ENCODE assay signal across 9 cellular contexts in the genomic region with DNA sequence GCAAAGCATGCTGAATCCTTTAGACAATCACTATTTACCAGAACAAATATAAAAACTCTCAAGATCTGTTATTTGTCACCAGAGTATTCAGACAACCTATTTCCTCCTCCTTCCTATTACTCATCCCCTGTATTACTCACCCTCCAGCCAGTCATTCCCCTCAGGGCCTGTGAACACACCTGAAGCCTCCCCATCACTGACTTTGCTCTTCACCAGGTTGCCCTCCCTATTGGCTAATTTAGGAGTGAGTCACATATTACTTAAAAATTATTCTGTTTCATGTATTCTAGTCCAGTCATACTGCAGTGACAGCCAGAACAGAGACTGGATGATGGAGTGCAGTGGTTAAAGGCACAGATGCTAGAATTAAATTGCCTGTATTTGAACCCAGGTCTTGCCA. TPM values are rescaled to one million over a fixed set of nuclear protein-coding genes. Genes with fewer than 3 reads are reported as not detected.
A peak's percentile ranks its signal among the peaks of the same experiment; 100 is the strongest.
DNase-seq lines count a peak whose midpoint lies in the region; ATAC-seq, FAIRE-seq and TF ChIP-seq lines count a peak whose summit lies in the region.
"Had no signal": no experiment of that assay in that cellular context is flagged by ENCODE, and none has a peak within 500 bp of the region (broad histone marks: within the 10 kb centered on the region; RNA-seq: fewer than 3 reads in every experiment).

No MANE protein-coding gene starts in this region.

- no peak for FAIRE-seq in A549 (lab: Jason Lieb, UNC)

- no peak overlapping the region for H3K4me3 Mint-ChIP-seq in neural progenitor cell

- TF ChIP-seq CTCF in A549 (IDR thresholded peaks at IDR 0.05) (no peak), neural progenitor cell (IDR thresholded peaks at IDR 0.05) (no peak)

- H2AFZ ChIP-seq in neural progenitor cell (replicated peaks) = no peak overlapping the region

- H3K4me1 ChIP-seq in A549 = peaks cover 37% of the 10 kb centered on the region
- peaks cover 3% of the 10 kb centered on the region for H3K4me1 ChIP-seq in neural progenitor cell

- H3K27ac ChIP-seq in A549 (peak overlapping the region; percentile 77 to 78), neural progenitor cell (no peak overlapping the region)

- peaks cover 4% of the 10 kb centered on the region for H3F3A ChIP-seq in neural progenitor cell (ENCODE audit: low read depth)

- ATAC-seq in A549 (peak; percentile 64 to 80), left ventricle myocardium superior (no peak), GM21367 (IDR thresholded peaks at IDR 0.05; ENCODE audit: unreplicated experiment) (no peak), GM21619 (IDR thresholded peaks at IDR 0.05; ENCODE audit: unreplicated experiment) (no peak)

- H3K27me3 Mint-ChIP-seq in neural progenitor cell (ENCODE audit: insufficient read depth, low read depth) = peaks cover 4% of the 10 kb centered on the region

- peaks cover 12% of the 10 kb centered on the region for H3K79me2 ChIP-seq in neural progenitor cell (ENCODE audit: low read depth)

- TF ChIP-seq POLR2A in A549 (IDR thresholded peaks at IDR 0.05; ENCODE audit: low read length) = no peak

- no peaks in the 10 kb centered on the region for H3K9me3 ChIP-seq in A549
- H3K9me3 ChIP-seq in neural progenitor cell (ENCODE audit: low read depth) = peaks cover 6% of the 10 kb centered on the region

- no peak; a peak in 1 of 5 replicates for TF ChIP-seq RAD21 in A549 (conservative IDR thresholded peaks at IDR 0.05 in 1 of 2, IDR thresholded peaks at IDR 0.05 in 1 of 2)

- DNase-seq in A549 (ENCODE audit: low read depth in 1 of 2, low spot score in 1 of 2) = peak; percentile 61 to 89
- peak; percentile 26 for DNase-seq in NCI-H69 (lab: John Stamatoyannopoulos, UW)
- DNase-seq in activated T-helper 1 cell treated with Interleukin-2 at 50 U/mL for 16 hours (ENCODE audit: low read depth) = peak; percentile 28
- peak; percentile 99 for DNase-seq in kidney tubule cell (ENCODE audit: low spot score)
- DNase-seq in left ventricle myocardium superior = no peak
- DNase-seq in neural progenitor cell (ENCODE audit: low spot score) = no peak

- no peaks in the 10 kb centered on the region for H3K27me3 ChIP-seq in neural progenitor cell

- POLR2A ChIA-PET in A549 (lab: Yijun Ruan, JAX) = no interaction called here

- H3K36me3 Mint-ChIP-seq in neural progenitor cell = no peaks in the 10 kb centered on the region

- H3K4me3 ChIP-seq in A549 (no peak overlapping the region), neural progenitor cell (no peak overlapping the region)

- no peaks in the 10 kb centered on the region for H3K36me3 ChIP-seq in neural progenitor cell

- CTCF ChIA-PET in A549 (lab: Yijun Ruan, JAX) = interaction anchor here (1.8 kb wide), 1 partner anchor 395 kb away, joined by 4 read pairs; no protein-coding TSS in a partner anchor

- no peak overlapping the region for H3K9ac ChIP-seq in neural progenitor cell

- H3K4me2 ChIP-seq in A549 (peak overlapping the region; percentile 68), neural progenitor cell (no peak overlapping the region)

- peaks cover 3% of the 10 kb centered on the region for H4K20me1 ChIP-seq in neural progenitor cell (ENCODE audit: low read depth)

- H3K4me1 Mint-ChIP-seq in neural progenitor cell = peaks cover 1% of the 10 kb centered on the region

- peaks cover 4% of the 10 kb centered on the region for H3K9me3 Mint-ChIP-seq in neural progenitor cell

- H3K27ac Mint-ChIP-seq in neural progenitor cell = no peak overlapping the region

- peak; percentile 43 to 54; a peak in 2 of 5 replicates for TF ChIP-seq EP300 in A549 (IDR thresholded peaks at IDR 0.05)

- intact Hi-C loops in left ventricle myocardium superior (cut with micrococcal nuclease) = loop anchor here (10.0 kb wide), 1 partner anchor 153 kb away; no protein-coding TSS in a partner anchor

TF ChIP-seq in A549, 52 proteins besides CTCF, POLR2A, EP300 and RAD21:
- 0 out of 3 replicates have a peak, but pooled peaks have one; percentile 11 for TF ChIP-seq SMC3 (IDR thresholded peaks at IDR 0.05)
- TF ChIP-seq GATA3 (IDR thresholded peaks at IDR 0.05; ENCODE audit: borderline replicate concordance) = peak; percentile 61; the same call in 1 of the 2 replicates
- TF ChIP-seq, protein P1, sequence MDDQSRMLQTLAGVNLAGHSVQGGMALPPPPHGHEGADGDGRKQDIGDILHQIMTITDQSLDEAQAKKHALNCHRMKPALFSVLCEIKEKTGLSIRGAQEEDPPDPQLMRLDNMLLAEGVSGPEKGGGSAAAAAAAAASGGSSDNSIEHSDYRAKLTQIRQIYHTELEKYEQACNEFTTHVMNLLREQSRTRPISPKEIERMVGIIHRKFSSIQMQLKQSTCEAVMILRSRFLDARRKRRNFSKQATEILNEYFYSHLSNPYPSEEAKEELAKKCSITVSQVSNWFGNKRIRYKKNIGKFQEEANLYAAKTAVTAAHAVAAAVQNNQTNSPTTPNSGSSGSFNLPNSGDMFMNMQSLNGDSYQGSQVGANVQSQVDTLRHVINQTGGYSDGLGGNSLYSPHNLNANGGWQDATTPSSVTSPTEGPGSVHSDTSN (IDR thresholded peaks at IDR 0.05) = no peak
- peak; percentile 35 to 67; a peak in 3 of 4 replicates for TF ChIP-seq CEBPB (IDR thresholded peaks at IDR 0.05)
- no peak for TF ChIP-seq TP53 (CRISPR knock-in tag; IDR thresholded peaks at IDR 0.05)
- TF ChIP-seq, protein P2, sequence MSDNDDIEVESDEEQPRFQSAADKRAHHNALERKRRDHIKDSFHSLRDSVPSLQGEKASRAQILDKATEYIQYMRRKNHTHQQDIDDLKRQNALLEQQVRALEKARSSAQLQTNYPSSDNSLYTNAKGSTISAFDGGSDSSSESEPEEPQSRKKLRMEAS (IDR thresholded peaks at IDR 0.05) = peak; percentile 54; the same call in 1 of the 2 replicates
- TF ChIP-seq, protein P3, sequence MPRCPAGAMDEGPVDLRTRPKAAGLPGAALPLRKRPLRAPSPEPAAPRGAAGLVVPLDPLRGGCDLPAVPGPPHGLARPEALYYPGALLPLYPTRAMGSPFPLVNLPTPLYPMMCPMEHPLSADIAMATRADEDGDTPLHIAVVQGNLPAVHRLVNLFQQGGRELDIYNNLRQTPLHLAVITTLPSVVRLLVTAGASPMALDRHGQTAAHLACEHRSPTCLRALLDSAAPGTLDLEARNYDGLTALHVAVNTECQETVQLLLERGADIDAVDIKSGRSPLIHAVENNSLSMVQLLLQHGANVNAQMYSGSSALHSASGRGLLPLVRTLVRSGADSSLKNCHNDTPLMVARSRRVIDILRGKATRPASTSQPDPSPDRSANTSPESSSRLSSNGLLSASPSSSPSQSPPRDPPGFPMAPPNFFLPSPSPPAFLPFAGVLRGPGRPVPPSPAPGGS (IDR thresholded peaks at IDR 0.05) = peak; percentile 68; the same call in 1 of the 3 replicates
- no peak for TF ChIP-seq KDM5A (IDR thresholded peaks at IDR 0.05)
- TF ChIP-seq CHD2 (IDR thresholded peaks at IDR 0.05; ENCODE audit: low read length, partially characterized antibody) = no peak
- TF ChIP-seq JUN (IDR thresholded peaks at IDR 0.05) = peak; percentile 61 to 68; a peak in 2 of 5 replicates
- TF ChIP-seq TFCP2L1 (CRISPR knock-in tag; IDR thresholded peaks at IDR 0.05) = no peak
- peak; percentile 52; the same call in 1 of the 2 replicates for TF ChIP-seq RCOR1 (IDR thresholded peaks at IDR 0.05; ENCODE audit: low read depth, low read length)
- TF ChIP-seq FOSL2 (IDR thresholded peaks at IDR 0.05) = peak; percentile 98
- peak; percentile 94 for TF ChIP-seq FOSL2 (CRISPR knock-in tag; IDR thresholded peaks at IDR 0.05)
- peak; percentile 97 for TF ChIP-seq JUNB (IDR thresholded peaks at IDR 0.05)

RNA-seq across cellular contexts. Expression of a gene that starts 3.7 kb away (rescaled TPM):
- polyA plus RNA-seq in A549 (2011; rRNA removed) = 70.9 and 72.3 TPM in 2 replicates
- 33.9 and 40.9 TPM in 2 replicates for polyA plus RNA-seq in A549 (2012; cell fraction: cytosol; rRNA removed)
- 58.9 and 71.6 TPM in 2 replicates for polyA plus RNA-seq in A549 (2012; cell fraction: nucleus; rRNA removed)
- 42.5 to 45.1 TPM (median 44.5 TPM) in 3 replicates for polyA plus RNA-seq in A549 (2017; fragmentation: RNase III; extraction: RNeasy Plus Mini Kit Qiagen cat#74134 plus additional on column Dnase treatment)
- polyA minus RNA-seq in A549 (2011; rRNA and poly(A)+ RNA removed) = 49.8 and 52.7 TPM in 2 replicates
- 18.4 TPM for total RNA-seq in left ventricle myocardium superior
- 25.3 and 29.9 TPM in 2 replicates for total RNA-seq in neural progenitor cell (ENCODE audit: low replicate concordance)

RNA-seq across cellular contexts. Expression of a gene that starts 59.9 kb away (rescaled TPM):
- polyA plus RNA-seq in A549 (2011; rRNA removed) = not detected in 2 replicates
- polyA plus RNA-seq in A549 (2012; cell fraction: cytosol; rRNA removed) = not detected in 2 replicates
- polyA plus RNA-seq in A549 (2012; cell fraction: nucleus; rRNA removed) = not detected in 2 replicates
- not detected in 3 replicates for polyA plus RNA-seq in A549 (2017; fragmentation: RNase III; extraction: RNeasy Plus Mini Kit Qiagen cat#74134 plus additional on column Dnase treatment)
- 0.95 TPM in 1 of 2 replicates, not detected in the other for polyA minus RNA-seq in A549 (2011; rRNA and poly(A)+ RNA removed)
- not detected for total RNA-seq in left ventricle myocardium superior
- total RNA-seq in neural progenitor cell (ENCODE audit: low replicate concordance) = 0.03 TPM in 1 of 2 replicates, not detected in the other
- polyA plus RNA-seq: BJ had no signal

Comparison
In these comparisons a context has a peak if more than half of its experiments do, and no peak if none do; other contexts are left out.
1. ATAC-seq: peak in A549 (2 of 2); none in left ventricle myocardium superior (single experiment), GM21367 (single experiment) and GM21619 (single experiment).
2. DNase-seq: peak in A549 (2 of 2), NCI-H69 (single experiment), activated T-helper 1 cell treated with Interleukin-2 at 50 U/mL for 16 hours (single experiment) and kidney tubule cell (single experiment); none in left ventricle myocardium superior (single experiment) and neural progenitor cell (single experiment).